Comparison of ENCODE assay signal across 11 cellular contexts in the genomic region with DNA sequence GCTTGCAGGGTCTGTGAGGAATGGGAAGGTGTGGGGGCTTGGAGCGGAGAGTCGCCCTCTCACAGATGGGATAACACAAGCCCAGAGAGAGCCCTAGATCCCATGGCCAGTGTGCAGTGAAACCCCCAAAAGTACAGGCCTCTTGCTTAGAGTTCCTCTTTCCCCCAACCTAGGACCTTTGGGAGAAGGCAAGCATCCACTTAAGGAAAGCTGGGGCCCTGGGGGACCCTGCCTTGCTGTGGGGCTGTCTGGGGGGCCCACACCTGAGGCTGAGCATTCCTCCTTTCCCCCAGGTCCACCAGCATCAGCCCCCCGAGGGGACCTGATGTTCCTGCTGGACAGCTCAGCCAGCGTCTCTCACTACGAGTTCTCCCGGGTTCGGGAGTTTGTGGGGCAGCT. TPM values are rescaled to one million over a fixed set of nuclear protein-coding genes. Genes with fewer than 3 reads are reported as not detected.
DNase-seq lines count a peak whose midpoint lies in the region; ATAC-seq and TF ChIP-seq lines count a peak whose summit lies in the region.
"Had no signal": no experiment of that assay in that cellular context is flagged by ENCODE, and none has a peak within 500 bp of the region (broad histone marks: within the 10 kb centered on the region; RNA-seq: fewer than 3 reads in every experiment).

No MANE protein-coding gene starts in this region.

- POLR2A ChIA-PET in activated CD4-positive, alpha-beta T cell treated with anti-CD3 and anti-CD28 coated beads, Interleukin-2, amount 10 ng/mL, durations not matched to agents 7 days and 5 days (lab: Charles Lee) = no interaction called here

- H3K27me3 Mint-ChIP-seq in activated CD4-positive, alpha-beta T cell treated with anti-CD3 and anti-CD28 coated beads, Interleukin-2, amount 10 ng/mL, durations not matched to agents 7 days and 5 days = peaks cover 10% of the 10 kb centered on the region

- dilution Hi-C loops in mammary epithelial cell (cut with HindIII; ENCODE audit: low sequenced_read_pairs) = loop anchor here (5.0 kb wide), 2 partner anchors 64 to 91 kb away; no protein-coding TSS in a partner anchor

- H3K36me3 Mint-ChIP-seq in activated CD4-positive, alpha-beta T cell treated with anti-CD3 and anti-CD28 coated beads, Interleukin-2, amount 10 ng/mL, durations not matched to agents 7 days and 5 days (ENCODE audit: low read depth) = no peaks in the 10 kb centered on the region
- H3K36me3 Mint-ChIP-seq: IgD-negative memory B cell had no signal

- BruUV-seq in mammary epithelial cell (replicated peaks; lab: Mats Ljungman, UMichigan) = no TSS peak

- H3K9ac ChIP-seq in mammary epithelial cell (ENCODE audit: insufficient read depth, low read length) = no peak overlapping the region

- H3K4me3 ChIP-seq in mammary epithelial cell (replicated peaks in 1 of 3; ENCODE audit: insufficient read depth in 1 of 3, low read depth in 2 of 3, low read length in 3 of 3) (peak overlapping the region in 2 of 3 experiments; percentile 47 to 52), lower lobe of right lung (peak overlapping the region; percentile 57), suprapubic skin (peak overlapping the region; percentile 70)

- WGBS in mammary epithelial cell (ENCODE audit: low coverage, missing lambda C conversion rate) = 60% methylated on average over 5 of the region's 7 CpGs
- WGBS in suprapubic skin = 90% methylated on average over 2 of the region's 7 CpGs

- H3K4me1 Mint-ChIP-seq in activated CD4-positive, alpha-beta T cell treated with anti-CD3 and anti-CD28 coated beads, Interleukin-2, amount 10 ng/mL, durations not matched to agents 7 days and 5 days = peaks cover 9% of the 10 kb centered on the region

- H3K9me3 ChIP-seq in mammary epithelial cell (replicated peaks; ENCODE audit: insufficient read depth, low read length) = no peaks in the 10 kb centered on the region
- no peaks in the 10 kb centered on the region for H3K9me3 ChIP-seq in lower lobe of right lung
- H3K9me3 ChIP-seq in suprapubic skin = no peaks in the 10 kb centered on the region

- H3K27ac ChIP-seq in mammary epithelial cell (ENCODE audit: insufficient read depth, low read depth, low read length) = no peak overlapping the region
- peak overlapping the region; percentile 89 for H3K27ac ChIP-seq in lower lobe of right lung
- H3K27ac ChIP-seq in suprapubic skin = no peak overlapping the region

- no peak for DNase-seq in activated CD4-positive, alpha-beta T cell treated with anti-CD3 and anti-CD28 coated beads, Interleukin-2, amount 10 ng/mL, durations not matched to agents 7 days and 5 days
- DNase-seq in activated CD4-positive, alpha-beta T cell treated with anti-CD3 and anti-CD28 coated beads, Interleukin-2, amount 50 U/mL, for 1 hour = no peak
- DNase-seq in mammary epithelial cell = no peak
- no peak for DNase-seq in lower lobe of right lung
- DNase-seq in suprapubic skin (ENCODE audit: low spot score in 2 of 2) = no peak
- no peak for DNase-seq in midbrain (lab: John Stamatoyannopoulos, UW)
- DNase-seq in SW480 (ENCODE audit: low spot score) = no peak
- DNase-seq: activated CD4-positive, CD25-positive, alpha-beta regulatory T cell treated with anti-CD3 and anti-CD28 coated beads, Interleukin-2, amount 50 U/mL, for 72 hours; central memory CD4-positive, alpha-beta T cell had no signal

- TF ChIP-seq CTCF in mammary epithelial cell (conservative IDR thresholded peaks at IDR 0.05 in 1 of 2, IDR thresholded peaks at IDR 0.05 in 1 of 2; ENCODE audit: extremely low read depth in 1 of 2, insufficient read depth in 1 of 2, low read depth in 1 of 2, low read length in 2 of 2) = no peak
- TF ChIP-seq CTCF in lower lobe of right lung (IDR thresholded peaks at IDR 0.05) = no peak
- no peak for TF ChIP-seq CTCF in suprapubic skin (IDR thresholded peaks at IDR 0.05)

- H2AFZ ChIP-seq in mammary epithelial cell (ENCODE audit: low read depth, low read length) = no peak overlapping the region

- H3K4me2 ChIP-seq in mammary epithelial cell (ENCODE audit: insufficient read depth, low read depth, low read length) = peak overlapping the region; percentile 95

- H3K4me1 ChIP-seq in mammary epithelial cell (ENCODE audit: insufficient read depth, low read length) = peaks cover 53% of the 10 kb centered on the region
- peaks cover 79% of the 10 kb centered on the region for H3K4me1 ChIP-seq in lower lobe of right lung
- H3K4me1 ChIP-seq in suprapubic skin = peaks cover 86% of the 10 kb centered on the region

- CTCF ChIA-PET in activated CD4-positive, alpha-beta T cell treated with anti-CD3 and anti-CD28 coated beads, Interleukin-2, amount 10 ng/mL, durations not matched to agents 7 days and 5 days (lab: Charles Lee) = interaction anchor here (0.7 to 1.4 kb wide), 2 partner anchors 10 to 11 kb away, joined by 3 to 4 read pairs; a partner anchor contains a TSS
- CTCF ChIA-PET in mammary epithelial cell (lab: Charles Lee; ENCODE audit: low non-redundant PET) = no interaction called here

- ATAC-seq in lower lobe of right lung = no peak
- ATAC-seq in HG02798 (IDR thresholded peaks at IDR 0.05; ENCODE audit: poor library complexity, unreplicated experiment) = no peak

- no peak overlapping the region for H3K27ac Mint-ChIP-seq in activated CD4-positive, alpha-beta T cell treated with anti-CD3 and anti-CD28 coated beads, Interleukin-2, amount 10 ng/mL, durations not matched to agents 7 days and 5 days
- H3K27ac Mint-ChIP-seq: IgD-negative memory B cell had no signal

- H3K9me3 Mint-ChIP-seq in activated CD4-positive, alpha-beta T cell treated with anti-CD3 and anti-CD28 coated beads, Interleukin-2, amount 10 ng/mL, durations not matched to agents 7 days and 5 days = no peaks in the 10 kb centered on the region
- H3K9me3 Mint-ChIP-seq: IgD-negative memory B cell had no signal

- TF ChIP-seq POLR2A in suprapubic skin (IDR thresholded peaks at IDR 0.05) = no peak

- no peaks in the 10 kb centered on the region for H4K20me1 ChIP-seq in mammary epithelial cell (ENCODE audit: insufficient read depth, low read length)

- TF ChIP-seq EP300 in suprapubic skin (IDR thresholded peaks at IDR 0.05) = no peak

- H3K27me3 ChIP-seq in mammary epithelial cell (ENCODE audit: insufficient read depth, low read length) = no peaks in the 10 kb centered on the region
- H3K27me3 ChIP-seq in lower lobe of right lung (ENCODE audit: low read depth) = peaks cover 16% of the 10 kb centered on the region
- no peaks in the 10 kb centered on the region for H3K27me3 ChIP-seq in suprapubic skin

- in situ Hi-C loops in mammary epithelial cell (cut with MboI; ENCODE audit: low sequenced_read_pairs in 2 of 2) = no loop called here

- peak overlapping the region; percentile 47 for H3K4me3 Mint-ChIP-seq in activated CD4-positive, alpha-beta T cell treated with anti-CD3 and anti-CD28 coated beads, Interleukin-2, amount 10 ng/mL, durations not matched to agents 7 days and 5 days

- no peaks in the 10 kb centered on the region for H3K36me3 ChIP-seq in mammary epithelial cell (ENCODE audit: insufficient read depth, low read length)
- H3K36me3 ChIP-seq in lower lobe of right lung = no peaks in the 10 kb centered on the region
- peaks cover 9% of the 10 kb centered on the region for H3K36me3 ChIP-seq in suprapubic skin

- intact Hi-C loops in mammary epithelial cell (cut with micrococcal nuclease) = no loop called here
- intact Hi-C loops in lower lobe of right lung (cut with DNase I) = no loop called here

- no peaks in the 10 kb centered on the region for H3K79me2 ChIP-seq in mammary epithelial cell (ENCODE audit: insufficient read depth, low read length)

RNA-seq across cellular contexts. Expression of a gene that starts 1.1 kb away (rescaled TPM):
- total RNA-seq in activated CD4-positive, alpha-beta T cell treated with anti-CD3 and anti-CD28 coated beads, Interleukin-2, amount 10 ng/mL, durations not matched to agents 7 days and 5 days = under 1 TPM; 0.10 to 0.12 TPM
- total RNA-seq in mammary epithelial cell (10 to 100 TPM; 11.3 to 27.3 TPM), lower lobe of right lung (58.7 TPM), suprapubic skin (10 to 100 TPM; 14.5 to 27.6 (median 19.8) TPM)
- 4.2 TPM for polyA plus RNA-seq in mammary epithelial cell
- 1.2 TPM for polyA minus RNA-seq in mammary epithelial cell
- polyA plus RNA-seq: IgD-negative memory B cell had no signal

RNA-seq across cellular contexts. Expression of a gene that starts 12.9 kb away (rescaled TPM):
- total RNA-seq in activated CD4-positive, alpha-beta T cell treated with anti-CD3 and anti-CD28 coated beads, Interleukin-2, amount 10 ng/mL, durations not matched to agents 7 days and 5 days = under 1 TPM; 0.17 to 0.69 TPM
- total RNA-seq in mammary epithelial cell (1 to 10 TPM; 1.8 to 4.6 TPM), lower lobe of right lung (7.8 TPM), suprapubic skin (1 to 10 TPM in 2 of 4 donors, under 1 TPM in 2; 0.32 to 4.2 (median 1.2) TPM)
- 2.6 TPM for polyA plus RNA-seq in mammary epithelial cell
- 0.26 TPM for polyA minus RNA-seq in mammary epithelial cell

RNA-seq across cellular contexts. Expression of a gene that starts 15.6 kb away (rescaled TPM):
- not detected for total RNA-seq in activated CD4-positive, alpha-beta T cell treated with anti-CD3 and anti-CD28 coated beads, Interleukin-2, amount 10 ng/mL, durations not matched to agents 7 days and 5 days
- 1 to 10 TPM; 3.1 to 7.5 TPM for total RNA-seq in mammary epithelial cell
- polyA plus RNA-seq in mammary epithelial cell = 3.6 TPM
- polyA minus RNA-seq in mammary epithelial cell = 9.3 TPM
- 22.3 TPM for total RNA-seq in lower lobe of right lung
- total RNA-seq in suprapubic skin = 10 to 100 TPM in 1 of 4 donors, 1 to 10 TPM in 3; 2.8 to 10.3 (median 5.9) TPM
- polyA plus RNA-seq: IgD-negative memory B cell had no signal

RNA-seq across cellular contexts. Expression of a gene that starts 29.5 kb away (rescaled TPM):
- total RNA-seq in activated CD4-positive, alpha-beta T cell treated with anti-CD3 and anti-CD28 coated beads, Interleukin-2, amount 10 ng/mL, durations not matched to agents 7 days and 5 days = 100 to 1,000 TPM in 1 of 2 experiments, 10 to 100 TPM in 1; 98.6 to 107 TPM
- total RNA-seq in mammary epithelial cell (100 to 1,000 TPM in 1 of 2 donors, 10 to 100 TPM in 1; 56.7 to 115 TPM), lower lobe of right lung (79.8 TPM), suprapubic skin (100 to 1,000 TPM in 3 of 4 donors, 10 to 100 TPM in 1; 93.6 to 119 (median 109) TPM)
- polyA plus RNA-seq in mammary epithelial cell = 157 TPM
- 119 TPM for polyA minus RNA-seq in mammary epithelial cell

RNA-seq across cellular contexts. Expression of a gene that starts 34.9 kb away (rescaled TPM):
- total RNA-seq in activated CD4-positive, alpha-beta T cell treated with anti-CD3 and anti-CD28 coated beads, Interleukin-2, amount 10 ng/mL, durations not matched to agents 7 days and 5 days = 10 to 100 TPM; 26.5 to 34.6 TPM
- 10 to 100 TPM; 13.3 to 61.9 TPM for total RNA-seq in mammary epithelial cell
- polyA plus RNA-seq in mammary epithelial cell = 22.9 TPM
- 16.9 TPM for polyA minus RNA-seq in mammary epithelial cell
- 19.0 TPM for total RNA-seq in lower lobe of right lung
- total RNA-seq in suprapubic skin = 10 to 100 TPM; 18.5 to 71.9 (median 23.7) TPM

Comparison
In these comparisons a context has a peak if more than half of its experiments do, and no peak if none do; other contexts are left out.
1. RNA of a gene that starts 1.1 kb away (total RNA-seq): 58.7 TPM in lower lobe of right lung (single experiment), 11.3 to 27.3 TPM in mammary epithelial cell and 14.5 to 27.6 TPM in suprapubic skin; 0.10 to 0.12 TPM in activated CD4-positive, alpha-beta T cell treated with anti-CD3 and anti-CD28 coated beads, Interleukin-2, amount 10 ng/mL, durations not matched to agents 7 days and 5 days; every median in the first group is over 10 times any median in the second.
2. Peak in every context shown above with its lines, with median percentiles within 50 percentile points of each other: H3K4me3 ChIP-seq.